ENCODE assay signal across 33 cellular contexts in genomic region chr11:130705670-130706421, GRCh38.
DNase-seq lines count a peak whose midpoint lies in the region; ATAC-seq, FAIRE-seq and TF ChIP-seq lines count a peak whose summit lies in the region.
"Had no signal": no experiment of that assay in that cellular context is flagged by ENCODE, and none has a peak within 500 bp of the region (broad histone marks: within the 10 kb centered on the region; RNA-seq: fewer than 3 reads in every experiment).

No MANE protein-coding gene starts in this region.

- H3K36me3 ChIP-seq in bronchial epithelial cell (ENCODE audit: control insufficient read depth, insufficient read depth, low read length) (no peaks in the 10 kb centered on the region), mucosa of descending colon (ENCODE audit: low read depth) (no peaks in the 10 kb centered on the region)
- H3K36me3 ChIP-seq in CD8-positive, alpha-beta memory T cell (ENCODE audit: insufficient read depth, low read length), result no peaks in the 10 kb centered on the region
- H3K36me3 ChIP-seq: BE2C, cardiac muscle cell, stomach, tibial artery had no signal

- peaks cover 0 to 6% (median 0%) of the 10 kb centered on the region in 5 donors for H3K9me3 Mint-ChIP-seq in CD8-positive, alpha-beta memory T cell
- no peaks in the 10 kb centered on the region for H3K9me3 Mint-ChIP-seq in activated CD4-positive, alpha-beta memory T cell treated with anti-CD3 and anti-CD28 coated beads, Interleukin-2, amount 10 ng/mL, durations not matched to agents 7 days and 5 days
- H3K9me3 Mint-ChIP-seq: activated naive CD4-positive, alpha-beta T cell treated with anti-CD3 and anti-CD28 coated beads, Interleukin-2, amount 50 U/mL, for 24 hours; activated T-helper 17 cell treated with anti-CD3 and anti-CD28 coated beads, Interleukin-2, amount 50 U/mL, for 72 hours; natural killer cell; T-helper 1 cell treated with Interleukin-12 subunit alpha and Interleukin-12 subunit beta and Interleukin-4 antibody, amounts not matched to agents 30 μg/mL and 1 μg/mL, for 36 hours had no signal

- peak; percentile 40 for DNase-seq in AG10803 (ENCODE audit: low read depth)
- peak; percentile 35 for DNase-seq in LHCN-M2 (ENCODE audit: low read depth)
- DNase-seq in bronchial epithelial cell (ENCODE audit: low read depth), result peak; percentile 59
- DNase-seq in mucosa of descending colon, result no peak
- DNase-seq in DMS153 (lab: John Stamatoyannopoulos, UW), result no peak
- DNase-seq in CD8-positive, alpha-beta memory T cell, result no peak
- no peak for DNase-seq in activated CD4-positive, alpha-beta memory T cell treated with anti-CD3 and anti-CD28 coated beads, Interleukin-2, amount 10 ng/mL, durations not matched to agents 7 days and 5 days
- DNase-seq: activated CD4-positive, alpha-beta T cell treated with anti-CD3 and anti-CD28 coated beads for 1 hour; activated CD8-positive, alpha-beta T cell treated with anti-CD3 and anti-CD28 coated beads for 36 hours; anterior cingulate cortex; BE2C; cortex of kidney; HFFc6; Karpas-422; left ventricle myocardium superior; midbrain; natural killer cell; NCI-H1092; NCI-H187 treated with DMSO at 0.1 percent for 48 hours; NCI-H2227 treated with DMSO at 0.1 percent for 48 hours; NCI-H774; occipital lobe; stomach; tibial artery had no signal

- FAIRE-seq in bronchial epithelial cell (lab: Jason Lieb, UNC), result peak; percentile 28
- FAIRE-seq: A549, islet of Langerhans had no signal

- no peaks in the 10 kb centered on the region for H3K9me3 ChIP-seq in mucosa of descending colon
- H3K9me3 ChIP-seq in CD8-positive, alpha-beta memory T cell (ENCODE audit: low read length), result no peaks in the 10 kb centered on the region
- H3K9me3 ChIP-seq: A549, BE2C, stomach, tibial artery had no signal

- no peak overlapping the region for H3K4me3 ChIP-seq in AG10803 (ENCODE audit: low read length)
- no peak overlapping the region for H3K4me3 ChIP-seq in bronchial epithelial cell (ENCODE audit: low read depth, low read length)
- H3K4me3 ChIP-seq in mucosa of descending colon, result no peak overlapping the region
- no peak overlapping the region for H3K4me3 ChIP-seq in CD8-positive, alpha-beta memory T cell (ENCODE audit: low read length)
- H3K4me3 ChIP-seq: A549, cardiac muscle cell, SK-N-MC, skin epidermis, stomach, tibial artery had no signal

- no peak overlapping the region for H3K4me3 Mint-ChIP-seq in CD8-positive, alpha-beta memory T cell
- H3K4me3 Mint-ChIP-seq in activated CD4-positive, alpha-beta memory T cell treated with anti-CD3 and anti-CD28 coated beads, Interleukin-2, amount 10 ng/mL, durations not matched to agents 7 days and 5 days, result no peak overlapping the region
- H3K4me3 Mint-ChIP-seq: activated CD8-positive, alpha-beta T cell treated with anti-CD3 and anti-CD28 coated beads for 36 hours; activated naive CD4-positive, alpha-beta T cell treated with anti-CD3 and anti-CD28 coated beads, Interleukin-2, amount 50 U/mL, for 24 hours; activated T-helper 17 cell treated with anti-CD3 and anti-CD28 coated beads, Interleukin-2, amount 50 U/mL, for 72 hours; HFFc6; natural killer cell; T-helper 1 cell treated with Interleukin-12 subunit alpha and Interleukin-12 subunit beta and Interleukin-4 antibody, amounts not matched to agents 30 μg/mL and 1 μg/mL, for 36 hours had no signal

- intact Hi-C loops in mucosa of descending colon (cut with DNase I, micrococcal nuclease), result no loop called here

- no peaks in the 10 kb centered on the region for H3K4me1 Mint-ChIP-seq in CD8-positive, alpha-beta memory T cell
- H3K4me1 Mint-ChIP-seq in activated CD4-positive, alpha-beta memory T cell treated with anti-CD3 and anti-CD28 coated beads, Interleukin-2, amount 10 ng/mL, durations not matched to agents 7 days and 5 days, result no peaks in the 10 kb centered on the region
- H3K4me1 Mint-ChIP-seq: activated naive CD4-positive, alpha-beta T cell treated with anti-CD3 and anti-CD28 coated beads, Interleukin-2, amount 50 U/mL, for 24 hours; activated T-helper 17 cell treated with anti-CD3 and anti-CD28 coated beads, Interleukin-2, amount 50 U/mL, for 72 hours; natural killer cell had no signal

- no peak overlapping the region for H3K27ac Mint-ChIP-seq in CD8-positive, alpha-beta memory T cell
- no peak overlapping the region for H3K27ac Mint-ChIP-seq in activated CD4-positive, alpha-beta memory T cell treated with anti-CD3 and anti-CD28 coated beads, Interleukin-2, amount 10 ng/mL, durations not matched to agents 7 days and 5 days
- H3K27ac Mint-ChIP-seq: activated CD8-positive, alpha-beta T cell treated with anti-CD3 and anti-CD28 coated beads for 36 hours; activated naive CD4-positive, alpha-beta T cell treated with anti-CD3 and anti-CD28 coated beads, Interleukin-2, amount 50 U/mL, for 24 hours; activated T-helper 17 cell treated with anti-CD3 and anti-CD28 coated beads, Interleukin-2, amount 50 U/mL, for 72 hours; HFFc6; natural killer cell; T-helper 1 cell treated with Interleukin-12 subunit alpha and Interleukin-12 subunit beta and Interleukin-4 antibody, amounts not matched to agents 30 μg/mL and 1 μg/mL, for 36 hours had no signal

- CTCF ChIA-PET in CD8-positive, alpha-beta memory T cell (lab: Charles Lee), result no interaction called here
- CTCF ChIA-PET in activated CD4-positive, alpha-beta memory T cell treated with anti-CD3 and anti-CD28 coated beads, Interleukin-2, amount 10 ng/mL, durations not matched to agents 7 days and 5 days (lab: Charles Lee), result no interaction called here

- no peaks in the 10 kb centered on the region for H3K27me3 ChIP-seq in bronchial epithelial cell (ENCODE audit: control insufficient read depth, insufficient read depth, low read length)
- H3K27me3 ChIP-seq in CD8-positive, alpha-beta memory T cell (ENCODE audit: insufficient read depth, low read length, poor library complexity, severe bottlenecking), result no peaks in the 10 kb centered on the region
- H3K27me3 ChIP-seq: BE2C, cardiac muscle cell, stomach, tibial artery had no signal

- POLR2A ChIA-PET in CD8-positive, alpha-beta memory T cell (lab: Charles Lee), result no interaction called here
- POLR2A ChIA-PET in activated CD4-positive, alpha-beta memory T cell treated with anti-CD3 and anti-CD28 coated beads, Interleukin-2, amount 10 ng/mL, durations not matched to agents 7 days and 5 days (lab: Charles Lee), result no interaction called here

- peaks cover 7 to 10% of the 10 kb centered on the region in 2 donors for H3K27me3 Mint-ChIP-seq in CD8-positive, alpha-beta memory T cell
- H3K27me3 Mint-ChIP-seq in activated CD4-positive, alpha-beta memory T cell treated with anti-CD3 and anti-CD28 coated beads, Interleukin-2, amount 10 ng/mL, durations not matched to agents 7 days and 5 days, result peaks cover 2% of the 10 kb centered on the region

- H3K36me3 Mint-ChIP-seq in CD8-positive, alpha-beta memory T cell, result no peaks in the 10 kb centered on the region
- H3K36me3 Mint-ChIP-seq in activated CD4-positive, alpha-beta memory T cell treated with anti-CD3 and anti-CD28 coated beads, Interleukin-2, amount 10 ng/mL, durations not matched to agents 7 days and 5 days (ENCODE audit: low read depth), result no peaks in the 10 kb centered on the region
- H3K36me3 Mint-ChIP-seq: activated naive CD4-positive, alpha-beta T cell treated with anti-CD3 and anti-CD28 coated beads, Interleukin-2, amount 50 U/mL, for 24 hours; natural killer cell had no signal

- peak; percentile 45 for ATAC-seq in mucosa of descending colon
- no peak for ATAC-seq in GM19455 (IDR thresholded peaks at IDR 0.05; ENCODE audit: unreplicated experiment)
- ATAC-seq: A549; activated CD8-positive, alpha-beta T cell treated with anti-CD3 and anti-CD28 coated beads for 36 hours; activated T-helper 17 cell treated with anti-CD3 and anti-CD28 coated beads, Interleukin-2, amount 50 U/mL, for 72 hours; left ventricle myocardium superior; natural killer cell had no signal

- TF ChIP-seq CTCF in AG10803 (conservative IDR thresholded peaks at IDR 0.05; ENCODE audit: low read length) (no peak), bronchial epithelial cell (IDR thresholded peaks at IDR 0.05; ENCODE audit: insufficient read depth, low read length, severe bottlenecking) (no peak), mucosa of descending colon (IDR thresholded peaks at IDR 0.05) (no peak)

- H3K27ac ChIP-seq in CD8-positive, alpha-beta memory T cell (ENCODE audit: low read depth, low read length), result no peak overlapping the region
- H3K27ac ChIP-seq: A549, cardiac muscle cell, SK-N-MC, skin epidermis, tibial artery had no signal

- H3K4me1 ChIP-seq in mucosa of descending colon (ENCODE audit: low read depth), result no peaks in the 10 kb centered on the region
- no peaks in the 10 kb centered on the region for H3K4me1 ChIP-seq in CD8-positive, alpha-beta memory T cell (ENCODE audit: insufficient read depth, low read length)
- H3K4me1 ChIP-seq: A549, BE2C, tibial artery had no signal

Comparison
In these comparisons a context has a peak if more than half of its experiments do, and no peak if none do; other contexts are left out.
1. DNase-seq: peak in AG10803 (single experiment), LHCN-M2 (single experiment) and bronchial epithelial cell (single experiment); none in mucosa of descending colon (0 of 3), DMS153 (single experiment), CD8-positive, alpha-beta memory T cell (0 of 5) and activated CD4-positive, alpha-beta memory T cell treated with anti-CD3 and anti-CD28 coated beads, Interleukin-2, amount 10 ng/mL, durations not matched to agents 7 days and 5 days (single experiment).